ENCODE assay signal across 38 cellular contexts in genomic region chr12:31672521-31672920, GRCh38.
"Had no signal": no experiment of that assay in that cellular context is flagged by ENCODE, and none has a peak within 500 bp of the region (broad histone marks: within the 10 kb centered on the region; RNA-seq: fewer than 3 reads in every experiment).

No MANE protein-coding gene starts in this region.

- H3K4me3 ChIP-seq: ascending aorta, cardiac muscle cell had no signal

- H3K4me1 Mint-ChIP-seq: activated B cell treated with CpG ODN at 0.5 μM for 24 hours; activated CD4-positive, alpha-beta memory T cell treated with anti-CD3 and anti-CD28 coated beads, Interleukin-2, amount 10 ng/mL, durations not matched to agents 7 days and 5 days; activated CD4-positive, alpha-beta T cell treated with anti-CD3 and anti-CD28 coated beads for 36 hours; activated CD4-positive, alpha-beta T cell treated with anti-CD3 and anti-CD28 coated beads, Interleukin-2, amount 10 ng/mL, durations not matched to agents 7 days and 5 days; activated CD8-positive, alpha-beta memory T cell treated with anti-CD3 and anti-CD28 coated beads, Interleukin-2, amount 10 ng/mL, durations not matched to agents 7 days and 5 days; activated naive CD4-positive, alpha-beta T cell treated with anti-CD3 and anti-CD28 coated beads, Interleukin-2, amount 10 ng/mL, durations not matched to agents 7 days and 5 days; activated naive CD8-positive, alpha-beta T cell treated with anti-CD3 and anti-CD28 coated beads, Interleukin-2, amount 10 ng/mL, durations not matched to agents 7 days and 5 days; activated naive CD8-positive, alpha-beta T cell treated with anti-CD3 and anti-CD28 coated beads, Interleukin-2, amount 50 U/mL, for 24 hours; brain; central memory CD8-positive, alpha-beta T cell had no signal

- H3K4me1 ChIP-seq: ascending aorta had no signal

- DNase-seq: activated B cell treated with CpG ODN at 0.5 μM for 24 hours; activated CD4-positive, alpha-beta memory T cell treated with anti-CD3 and anti-CD28 coated beads, Interleukin-2, amount 10 ng/mL, durations not matched to agents 7 days and 5 days; activated CD4-positive, alpha-beta T cell treated with anti-CD3 and anti-CD28 coated beads for 1 hour; activated CD4-positive, alpha-beta T cell treated with anti-CD3 and anti-CD28 coated beads for 36 hours; activated CD4-positive, alpha-beta T cell treated with anti-CD3 and anti-CD28 coated beads for 48 hours; activated CD4-positive, alpha-beta T cell treated with anti-CD3 and anti-CD28 coated beads, Interleukin-2, amount 10 ng/mL, durations not matched to agents 7 days and 5 days; activated CD4-positive, alpha-beta T cell treated with anti-CD3 and anti-CD28 coated beads, Interleukin-2, amount 50 U/mL, for 48 hours; activated CD8-positive, alpha-beta memory T cell treated with anti-CD3 and anti-CD28 coated beads for 24 hours; activated CD8-positive, alpha-beta memory T cell treated with anti-CD3 and anti-CD28 coated beads, Interleukin-2, amount 10 ng/mL, durations not matched to agents 7 days and 5 days; activated CD8-positive, alpha-beta memory T cell treated with anti-CD3 and anti-CD28 coated beads, Interleukin-2, amount 50 U/mL, for 48 hours; activated CD8-positive, alpha-beta T cell treated with anti-CD3 and anti-CD28 coated beads, Interleukin-2, amount 10 ng/mL, durations not matched to agents 7 days and 5 days; activated effector memory CD4-positive, alpha-beta T cell treated with Interleukin-2 at 50 U/mL for 16 hours; activated gamma-delta T cell; activated naive CD4-positive, alpha-beta T cell treated with anti-CD3 and anti-CD28 coated beads, Interleukin-2, amount 10 ng/mL, durations not matched to agents 7 days and 5 days; activated naive CD4-positive, alpha-beta T cell treated with Interleukin-2 at 50 U/mL for 16 hours; activated naive CD8-positive, alpha-beta T cell treated with anti-CD3 and anti-CD28 coated beads, Interleukin-2, amount 10 ng/mL, durations not matched to agents 7 days and 5 days; activated naive CD8-positive, alpha-beta T cell treated with anti-CD3 and anti-CD28 coated beads, Interleukin-2, amount 50 U/mL, for 24 hours; activated T-cell treated with anti-CD3 and anti-CD28 coated beads, Interleukin-2, amount 50 U/mL, for 24 hours; activated T-cell treated with anti-CD3 and anti-CD28 coated beads, Interleukin-2, amount 50 U/mL, for 48 hours; amygdala; anterior cingulate cortex; caudate nucleus; cerebellar nuclear complex; T-helper 1 cell; T-helper 2 cell; T-helper 9 cell had no signal

- H3K9me3 Mint-ChIP-seq: activated naive CD4-positive, alpha-beta T cell treated with anti-CD3 and anti-CD28 coated beads, Interleukin-2, amount 50 U/mL, for 24 hours had no signal

- H3K27ac Mint-ChIP-seq: activated B cell treated with CpG ODN at 0.5 μM for 24 hours; activated CD4-positive, alpha-beta memory T cell treated with anti-CD3 and anti-CD28 coated beads, Interleukin-2, amount 10 ng/mL, durations not matched to agents 7 days and 5 days; activated CD4-positive, alpha-beta T cell treated with anti-CD3 and anti-CD28 coated beads for 36 hours; activated CD4-positive, alpha-beta T cell treated with anti-CD3 and anti-CD28 coated beads, Interleukin-2, amount 10 ng/mL, durations not matched to agents 7 days and 5 days; activated CD8-positive, alpha-beta memory T cell treated with anti-CD3 and anti-CD28 coated beads, Interleukin-2, amount 10 ng/mL, durations not matched to agents 7 days and 5 days; activated CD8-positive, alpha-beta T cell treated with anti-CD3 and anti-CD28 coated beads, Interleukin-2, amount 10 ng/mL, durations not matched to agents 7 days and 5 days; activated naive CD4-positive, alpha-beta T cell treated with anti-CD3 and anti-CD28 coated beads, Interleukin-2, amount 10 ng/mL, durations not matched to agents 7 days and 5 days; activated naive CD4-positive, alpha-beta T cell treated with anti-CD3 and anti-CD28 coated beads, Interleukin-2, amount 50 U/mL, for 24 hours; activated naive CD8-positive, alpha-beta T cell; activated naive CD8-positive, alpha-beta T cell treated with anti-CD3 and anti-CD28 coated beads, Interleukin-2, amount 10 ng/mL, durations not matched to agents 7 days and 5 days; activated naive CD8-positive, alpha-beta T cell treated with anti-CD3 and anti-CD28 coated beads, Interleukin-2, amount 50 U/mL, for 24 hours; activated T-cell treated with anti-CD3 and anti-CD28 coated beads, Interleukin-2, amount 50 U/mL, for 24 hours; activated T-helper 2 cell treated with anti-CD3 and anti-CD28 coated beads, Interferon-gamma antibody, Interleukin-2, Interleukin-4, amounts not matched to agents 10 μg/mL and 5 μg/mL and 100 μg/mL, durations not matched to agents 14 hours and 24 hours and 36 hours; brain; T-helper 1 cell treated with Interleukin-12 subunit alpha and Interleukin-12 subunit beta and Interleukin-4 antibody, amounts not matched to agents 30 μg/mL and 1 μg/mL, for 36 hours; T-helper 2 cell treated with Interferon-gamma antibody and Interleukin-4, amounts not matched to agents 5 μg/mL and 100 μg/mL, for 36 hours had no signal

- H3K4me3 Mint-ChIP-seq: activated B cell treated with CpG ODN at 0.5 μM for 24 hours; activated CD4-positive, alpha-beta memory T cell treated with anti-CD3 and anti-CD28 coated beads, Interleukin-2, amount 10 ng/mL, durations not matched to agents 7 days and 5 days; activated CD4-positive, alpha-beta T cell treated with anti-CD3 and anti-CD28 coated beads for 36 hours; activated CD4-positive, alpha-beta T cell treated with anti-CD3 and anti-CD28 coated beads, Interleukin-2, amount 10 ng/mL, durations not matched to agents 7 days and 5 days; activated CD8-positive, alpha-beta memory T cell treated with anti-CD3 and anti-CD28 coated beads, Interleukin-2, amount 10 ng/mL, durations not matched to agents 7 days and 5 days; activated CD8-positive, alpha-beta T cell treated with anti-CD3 and anti-CD28 coated beads, Interleukin-2, amount 10 ng/mL, durations not matched to agents 7 days and 5 days; activated naive CD4-positive, alpha-beta T cell treated with anti-CD3 and anti-CD28 coated beads, Interleukin-2, amount 10 ng/mL, durations not matched to agents 7 days and 5 days; activated naive CD4-positive, alpha-beta T cell treated with anti-CD3 and anti-CD28 coated beads, Interleukin-2, amount 50 U/mL, for 24 hours; activated naive CD8-positive, alpha-beta T cell; activated naive CD8-positive, alpha-beta T cell treated with anti-CD3 and anti-CD28 coated beads, Interleukin-2, amount 10 ng/mL, durations not matched to agents 7 days and 5 days; activated naive CD8-positive, alpha-beta T cell treated with anti-CD3 and anti-CD28 coated beads, Interleukin-2, amount 50 U/mL, for 24 hours; activated T-cell treated with anti-CD3 and anti-CD28 coated beads, Interleukin-2, amount 50 U/mL, for 24 hours; brain; central memory CD8-positive, alpha-beta T cell; T-helper 1 cell treated with Interleukin-12 subunit alpha and Interleukin-12 subunit beta and Interleukin-4 antibody, amounts not matched to agents 30 μg/mL and 1 μg/mL, for 36 hours; T-helper 2 cell treated with Interferon-gamma antibody and Interleukin-4, amounts not matched to agents 5 μg/mL and 100 μg/mL, for 36 hours had no signal

- H3K36me3 ChIP-seq: cardiac muscle cell had no signal

- FAIRE-seq: bronchial epithelial cell, TTC549 had no signal

- H3K27me3 Mint-ChIP-seq: activated B cell treated with CpG ODN at 0.5 μM for 24 hours; activated CD4-positive, alpha-beta memory T cell treated with anti-CD3 and anti-CD28 coated beads, Interleukin-2, amount 10 ng/mL, durations not matched to agents 7 days and 5 days; activated CD4-positive, alpha-beta T cell treated with anti-CD3 and anti-CD28 coated beads for 36 hours; activated CD4-positive, alpha-beta T cell treated with anti-CD3 and anti-CD28 coated beads, Interleukin-2, amount 10 ng/mL, durations not matched to agents 7 days and 5 days; activated CD8-positive, alpha-beta memory T cell treated with anti-CD3 and anti-CD28 coated beads, Interleukin-2, amount 10 ng/mL, durations not matched to agents 7 days and 5 days; activated naive CD4-positive, alpha-beta T cell treated with anti-CD3 and anti-CD28 coated beads, Interleukin-2, amount 10 ng/mL, durations not matched to agents 7 days and 5 days; activated naive CD4-positive, alpha-beta T cell treated with anti-CD3 and anti-CD28 coated beads, Interleukin-2, amount 50 U/mL, for 24 hours; activated naive CD8-positive, alpha-beta T cell; activated naive CD8-positive, alpha-beta T cell treated with anti-CD3 and anti-CD28 coated beads, Interleukin-2, amount 10 ng/mL, durations not matched to agents 7 days and 5 days; activated naive CD8-positive, alpha-beta T cell treated with anti-CD3 and anti-CD28 coated beads, Interleukin-2, amount 50 U/mL, for 24 hours; activated T-cell treated with anti-CD3 and anti-CD28 coated beads, Interleukin-2, amount 50 U/mL, for 24 hours; brain; central memory CD8-positive, alpha-beta T cell had no signal

- H3K27ac ChIP-seq: ascending aorta, cardiac muscle cell, VCaP had no signal
